ENCODE assay signal across 2 cellular contexts in genomic region chr10:79791906-79792517, GRCh38. TPM values are rescaled to one million over a fixed set of nuclear protein-coding genes. Genes with fewer than 3 reads are reported as not detected.
"Had no signal": no experiment of that assay in that cellular context is flagged by ENCODE, and none has a peak within 500 bp of the region (broad histone marks: within the 10 kb centered on the region; RNA-seq: fewer than 3 reads in every experiment).

No MANE protein-coding gene starts in this region.

RNA-seq across cellular contexts. Expression of gene NUTM2E, which starts 34.5 kb away (rescaled TPM):
- total RNA-seq: Right ventricle myocardium inferior, RPMI7951 had no signal
